In the genomic region with DNA sequence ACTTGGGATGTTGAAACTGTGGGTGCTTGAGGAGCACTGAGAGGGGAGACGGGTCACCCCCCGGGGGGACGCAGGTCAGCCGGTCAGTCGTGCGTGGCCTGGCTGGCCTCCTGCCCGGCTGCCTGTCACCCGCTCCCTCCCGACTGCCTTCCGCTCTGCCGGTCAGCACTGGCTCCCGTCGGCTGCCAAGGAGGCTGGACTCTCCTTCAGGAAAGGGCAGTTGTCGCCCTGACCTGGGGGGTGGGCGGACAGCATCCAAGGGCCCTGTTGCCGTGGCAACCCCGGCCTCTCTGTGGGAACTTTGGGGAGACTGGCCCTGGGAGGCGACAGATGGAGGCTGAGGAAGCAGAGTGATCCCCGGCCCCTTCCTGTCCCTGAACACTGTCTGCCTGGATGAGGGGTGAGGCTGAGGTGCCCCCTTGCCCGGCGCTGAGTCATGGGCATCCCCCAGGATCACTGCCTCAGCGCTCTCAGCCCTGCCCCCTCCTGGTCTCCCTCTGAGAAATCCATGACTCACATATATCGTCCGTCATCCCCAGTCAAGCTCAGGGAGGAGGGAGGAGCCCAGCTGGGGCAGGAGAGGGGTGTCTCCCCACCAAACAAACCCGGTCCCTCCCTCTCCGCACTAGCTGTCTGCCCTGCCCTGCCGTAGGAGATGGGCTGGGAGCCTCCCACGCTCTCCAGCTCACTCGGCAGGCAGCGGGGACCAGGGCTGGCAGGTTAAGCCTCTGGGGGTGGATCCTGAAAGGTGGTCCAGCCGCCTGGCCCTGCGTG, we compare ENCODE assay signal across 8 cellular contexts. TPM values are rescaled to one million over a fixed set of nuclear protein-coding genes. Genes with fewer than 3 reads are reported as not detected.
DNase-seq lines count a peak whose midpoint lies in the region; ATAC-seq and TF ChIP-seq lines count a peak whose summit lies in the region.

A gene (plus strand): TSS at position 623 of the 774 bp plus-strand sequence. CDS start 21,658 bp downstream, outside the sequence.

- H3K27ac ChIP-seq in BLaER1: no peak within 1 kb of the TSS

- CTCF ChIA-PET in activated B cell treated with CpG ODN at 0.5 μM for 24 hours (lab: Charles Lee): no interaction called here

- H3K36me3 Mint-ChIP-seq in activated B cell treated with CpG ODN at 0.5 μM for 24 hours (ENCODE audit: low read depth): no peaks in the 10 kb centered on the region

- H3K36me3 ChIP-seq in BLaER1: no peaks in the 10 kb centered on the region

- H3K27ac Mint-ChIP-seq in activated B cell treated with CpG ODN at 0.5 μM for 24 hours: no peak within 1 kb of the TSS

- H4K20me1 ChIP-seq in BLaER1: no peaks in the 10 kb centered on the region

- ATAC-seq in activated B cell treated with CpG ODN at 0.5 μM for 24 hours (ENCODE audit: low read depth) (peak; percentile 52), left lobe of liver (peak; percentile 54), GM21619 (IDR thresholded peaks at IDR 0.05; ENCODE audit: unreplicated experiment) (no peak)

- H3K4me1 Mint-ChIP-seq in activated B cell treated with CpG ODN at 0.5 μM for 24 hours: peaks cover 4% of the 10 kb centered on the region

- H3K9me3 Mint-ChIP-seq in activated B cell treated with CpG ODN at 0.5 μM for 24 hours: no peaks in the 10 kb centered on the region

- H3K4me3 ChIP-seq in BLaER1: no peak within 1 kb of the TSS

- H3K4me2 ChIP-seq in BLaER1: peak within 1 kb of the TSS; percentile 71

- peaks cover 81% of the 10 kb centered on the region for H3K4me1 ChIP-seq in BLaER1

- H3K4me3 Mint-ChIP-seq in activated B cell treated with CpG ODN at 0.5 μM for 24 hours: no peak within 1 kb of the TSS

- H3K9me3 ChIP-seq in BLaER1: no peaks in the 10 kb centered on the region

- no peak for TF ChIP-seq CTCF in activated B cell treated with CpG ODN at 0.5 μM for 24 hours (IDR thresholded peaks at IDR 0.05)

- DNase-seq in HS-5 (ENCODE audit: low read depth): peak; percentile 83
- DNase-seq in activated B cell treated with CpG ODN at 0.5 μM for 24 hours: no peak
- peak; percentile 96 for DNase-seq in dermis blood vessel endothelial cell
- DNase-seq in left lobe of liver (ENCODE audit: low spot score): no peak
- DNase-seq in stimulated activated CD4-positive, alpha-beta T cell treated with anti-CD3 and anti-CD28 coated beads, Interleukin-1b, Interleukin-23, amount 100 ng/mL, for 4 hours (ENCODE audit: low read depth in 2 of 2): peak; percentile 11 to 40
- DNase-seq in NK-92 (lab: John Stamatoyannopoulos, UW; ENCODE audit: unreplicated experiment): no peak

- H3K9ac ChIP-seq in BLaER1: peak within 1 kb of the TSS; percentile 42; the same call in 1 of the 2 replicates

- POLR2A ChIA-PET in activated B cell treated with CpG ODN at 0.5 μM for 24 hours (lab: Charles Lee): no interaction called here

- intact Hi-C loops in activated B cell treated with CpG ODN at 0.5 μM for 24 hours (cut with micrococcal nuclease): no loop called here

- no peaks in the 10 kb centered on the region for H3K27me3 ChIP-seq in BLaER1

- peaks cover 42% of the 10 kb centered on the region for H3K27me3 Mint-ChIP-seq in activated B cell treated with CpG ODN at 0.5 μM for 24 hours

RNA-seq across cellular contexts. Expression of the gene that starts here (rescaled TPM):
- 0.13 and 0.15 TPM in 2 replicates for total RNA-seq in activated B cell treated with CpG ODN at 0.5 μM for 24 hours
- total RNA-seq in dermis blood vessel endothelial cell: 21.8 and 35.4 TPM in 2 replicates
- total RNA-seq in left lobe of liver: 5.1 TPM

Comparison
In these comparisons a context has a peak if more than half of its experiments do, and no peak if none do; other contexts are left out.
1. Peak in ATAC-seq in activated B cell treated with CpG ODN at 0.5 μM for 24 hours; RNA of the gene not detected or under 1 TPM.
2. DNase-seq: peak in HS-5 (single experiment), dermis blood vessel endothelial cell (single experiment) and stimulated activated CD4-positive, alpha-beta T cell treated with anti-CD3 and anti-CD28 coated beads, Interleukin-1b, Interleukin-23, amount 100 ng/mL, for 4 hours (2 of 2); none in activated B cell treated with CpG ODN at 0.5 μM for 24 hours (single experiment), left lobe of liver (single experiment) and NK-92 (single experiment).